ENCODE assay signal across 11 cellular contexts in genomic region chr12:48883305-48884171, GRCh38. TPM values are rescaled to one million over a fixed set of nuclear protein-coding genes. Genes with fewer than 3 reads are reported as not detected.
DNase-seq lines count a peak whose midpoint lies in the region; ATAC-seq and TF ChIP-seq lines count a peak whose summit lies in the region.
"Had no signal": no experiment of that assay in that cellular context is flagged by ENCODE, and none has a peak within 500 bp of the region (broad histone marks: within the 10 kb centered on the region; RNA-seq: fewer than 3 reads in every experiment).

No MANE protein-coding gene starts in this region.

- peak overlapping the region; percentile 70 for H3K4ac ChIP-seq in trophoblast cell (ENCODE audit: low read depth, low read length)

- WGBS in SK-N-SH (ENCODE audit: low lambda C conversion rate) = 64% methylated on average over 14 of the region's 14 CpGs
- no CpG with 5 or more reads among the region's 14 CpGs for WGBS in trophoblast cell (ENCODE audit: extremely low coverage, insufficient coverage, insufficient read length)

- peak overlapping the region; percentile 70 for H3K18ac ChIP-seq in trophoblast cell (ENCODE audit: low read length)

- peak overlapping the region; percentile 66 for H3K14ac ChIP-seq in trophoblast cell (ENCODE audit: low read length)

- no peak overlapping the region for H3K23ac ChIP-seq in trophoblast cell (ENCODE audit: low read length)

- H3K4me3 ChIP-seq in SK-N-SH (ENCODE audit: low read depth in 2 of 2, low read length in 1 of 2) (no peak overlapping the region), iPS-15b (ENCODE audit: low read depth, low read length) (peak overlapping the region; percentile 24), trophoblast cell (ENCODE audit: low read depth, low read length) (no peak overlapping the region)
- no peak overlapping the region for H3K4me3 ChIP-seq in naive thymus-derived CD4-positive, alpha-beta T cell (ENCODE audit: low read length)
- H3K4me3 ChIP-seq: ovary had no signal

- no peak for TF ChIP-seq CTCF in SK-N-SH (IDR thresholded peaks at IDR 0.05)

- H4K20me1 ChIP-seq in SK-N-SH (ENCODE audit: insufficient read depth) = no peaks in the 10 kb centered on the region

- ATAC-seq in naive thymus-derived CD4-positive, alpha-beta T cell = no peak

- no peak for TF ChIP-seq RAD21 in SK-N-SH (IDR thresholded peaks at IDR 0.05; ENCODE audit: low read length)

- POLR2A ChIA-PET in SK-N-SH (lab: Yijun Ruan, JAX) = interaction anchor here (0.5 to 2.2 kb wide), 2 partner anchors 17 to 26 kb away, joined by 3 to 7 read pairs; no protein-coding TSS in a partner anchor
- POLR2A ChIA-PET in naive thymus-derived CD4-positive, alpha-beta T cell (lab: Charles Lee) = interaction anchor here (0.5 to 1.2 kb wide), 3 partner anchors 17 to 44 kb away, joined by 3 read pairs; partner anchors contain the start of gene RND1

- peaks cover 0 to 2% (median 0%) of the 10 kb centered on the region in 11 donors for H3K9me3 Mint-ChIP-seq in naive thymus-derived CD4-positive, alpha-beta T cell

- peak; percentile 36 for DNase-seq in HuH-7.5 (ENCODE audit: low spot score)
- peak; percentile 61 for DNase-seq in SK-N-SH
- DNase-seq in trophoblast cell = no peak
- no peak for DNase-seq in MV-4-11 (lab: John Stamatoyannopoulos, UW)
- DNase-seq in NCI-H1694 treated with DMSO at 0.1 percent for 48 hours (lab: John Stamatoyannopoulos, UW) = no peak
- DNase-seq in naive thymus-derived CD4-positive, alpha-beta T cell = no peak
- DNase-seq in pons (ENCODE audit: low spot score) = no peak
- DNase-seq: activated T-cell treated with anti-CD3 and anti-CD28 coated beads, Interleukin-2, amount 50 U/mL, for 1 hour; cerebellar nuclear complex; ovary had no signal

- H2AK5ac ChIP-seq in trophoblast cell (ENCODE audit: low read length) = peak overlapping the region; percentile 44

- no peaks in the 10 kb centered on the region for H3F3A ChIP-seq in SK-N-SH (replicated peaks; ENCODE audit: insufficient read depth)

- intact Hi-C loops in naive thymus-derived CD4-positive, alpha-beta T cell (cut with micrococcal nuclease) = no loop called here

- H4K91ac ChIP-seq in trophoblast cell (ENCODE audit: low read depth, low read length) = peak overlapping the region; percentile 98

- H3K4me2 ChIP-seq in SK-N-SH = no peak overlapping the region
- peak overlapping the region; percentile 37 for H3K4me2 ChIP-seq in trophoblast cell (ENCODE audit: low read length)

- H2BK12ac ChIP-seq in trophoblast cell (ENCODE audit: low read length) = peak overlapping the region; percentile 73

- no peak overlapping the region for H2AFZ ChIP-seq in SK-N-SH (ENCODE audit: low read depth)
- H2AFZ ChIP-seq in trophoblast cell (ENCODE audit: insufficient read depth, low read length, poor library complexity) = peak overlapping the region; percentile 28

- H3K36me3 Mint-ChIP-seq in naive thymus-derived CD4-positive, alpha-beta T cell = peaks cover 0 to 5% (median 0%) of the 10 kb centered on the region in 5 donors

- peak overlapping the region; percentile 95 for H2BK120ac ChIP-seq in trophoblast cell (ENCODE audit: insufficient read depth, low read length, poor library complexity)

- peak overlapping the region; percentile 92 for H2BK5ac ChIP-seq in trophoblast cell (ENCODE audit: low read depth, low read length, poor library complexity)

- H3K27ac Mint-ChIP-seq in naive thymus-derived CD4-positive, alpha-beta T cell = no peak overlapping the region

- TF ChIP-seq EP300 in SK-N-SH (IDR thresholded peaks at IDR 0.05; ENCODE audit: borderline replicate concordance in 1 of 2, low read depth in 1 of 2, low read length in 1 of 2) = no peak

- H3K27me3 ChIP-seq in SK-N-SH (ENCODE audit: insufficient read depth) (peaks cover 4% of the 10 kb centered on the region; the same call in 1 of the 2 replicates), iPS-15b (ENCODE audit: control insufficient read depth, insufficient read depth, low read length) (peaks cover 4% of the 10 kb centered on the region), trophoblast cell (ENCODE audit: insufficient read depth, low read length) (no peaks in the 10 kb centered on the region)
- peaks cover 0 to 7% of the 10 kb centered on the region in 2 donors for H3K27me3 ChIP-seq in naive thymus-derived CD4-positive, alpha-beta T cell (ENCODE audit: control insufficient read depth in 2 of 2, insufficient read depth in 2 of 2, low read length in 2 of 2)
- H3K27me3 ChIP-seq: ovary had no signal

- H3K79me1 ChIP-seq in trophoblast cell (ENCODE audit: low read length) = peaks cover 21% of the 10 kb centered on the region

- H3K36me3 ChIP-seq in SK-N-SH (replicated peaks in 1 of 2; ENCODE audit: control insufficient read depth in 1 of 2, insufficient read depth in 2 of 2, low read length in 1 of 2) (no peaks in the 10 kb centered on the region), iPS-15b (ENCODE audit: control insufficient read depth, insufficient read depth, low read length) (no peaks in the 10 kb centered on the region), trophoblast cell (ENCODE audit: control insufficient read depth in 1 of 2, insufficient read depth in 2 of 2, low read length in 2 of 2) (no peaks in the 10 kb centered on the region)
- no peaks in the 10 kb centered on the region for H3K36me3 ChIP-seq in naive thymus-derived CD4-positive, alpha-beta T cell (ENCODE audit: control insufficient read depth in 2 of 3, insufficient read depth in 3 of 3, low read length in 3 of 3)
- H3K36me3 ChIP-seq: ovary had no signal

- H4K12ac ChIP-seq in trophoblast cell (ENCODE audit: low read depth, low read length) = peak overlapping the region; percentile 32

- H3K9me2 ChIP-seq in SK-N-SH = no peaks in the 10 kb centered on the region

- H3K9me3 ChIP-seq in SK-N-SH (no peaks in the 10 kb centered on the region), iPS-15b (ENCODE audit: control insufficient read depth, insufficient read depth, low read length) (no peaks in the 10 kb centered on the region), trophoblast cell (ENCODE audit: insufficient read depth, low read depth, low read length) (no peaks in the 10 kb centered on the region)
- no peaks in the 10 kb centered on the region for H3K9me3 ChIP-seq in naive thymus-derived CD4-positive, alpha-beta T cell (ENCODE audit: control insufficient read depth in 2 of 3, low read length in 3 of 3)
- H3K9me3 ChIP-seq: ovary had no signal

- H3K27ac ChIP-seq in SK-N-SH (ENCODE audit: low read depth in 2 of 2, low read length in 1 of 2) (no peak overlapping the region; a peak in 1 of 4 replicates), trophoblast cell (ENCODE audit: low read depth, low read length) (peak overlapping the region; percentile 95)
- H3K27ac ChIP-seq in naive thymus-derived CD4-positive, alpha-beta T cell (ENCODE audit: low read depth, low read length) = no peak overlapping the region
- H3K27ac ChIP-seq: ovary had no signal

- H3K27me3 Mint-ChIP-seq in naive thymus-derived CD4-positive, alpha-beta T cell = peaks cover 12 to 45% (median 20%) of the 10 kb centered on the region in 5 donors

- H3K4me1 ChIP-seq in SK-N-SH (ENCODE audit: control insufficient read depth in 1 of 2, insufficient read depth in 2 of 2, low read depth in 1 of 2, low read length in 1 of 2) = peaks cover 5 to 12% of the 10 kb centered on the region in 2 experiments; a peak in 1 of 4 replicates
- H3K4me1 ChIP-seq in iPS-15b (ENCODE audit: control insufficient read depth, insufficient read depth, low read length) = peaks cover 28% of the 10 kb centered on the region
- peaks cover 23 to 24% of the 10 kb centered on the region in 2 experiments for H3K4me1 ChIP-seq in trophoblast cell (ENCODE audit: control insufficient read depth in 1 of 2, insufficient read depth in 2 of 2, low read length in 2 of 2)
- no peaks in the 10 kb centered on the region for H3K4me1 ChIP-seq in naive thymus-derived CD4-positive, alpha-beta T cell (ENCODE audit: control insufficient read depth in 2 of 2, insufficient read depth in 2 of 2, low read length in 2 of 2)

- H3K4me1 Mint-ChIP-seq in naive thymus-derived CD4-positive, alpha-beta T cell = peaks cover 0 to 11% (median 0%) of the 10 kb centered on the region in 7 donors

- CTCF ChIA-PET in SK-N-SH (lab: Yijun Ruan, JAX) = interaction anchor here (0.9 to 34.8 kb wide), 4 partner anchors 2 to 94 kb away, joined by 3 to 667 read pairs (median 337); partner anchors contain the start of genes DDX23 and RND1
- CTCF ChIA-PET in naive thymus-derived CD4-positive, alpha-beta T cell (lab: Charles Lee) = interaction anchor here (0.6 kb wide), 1 partner anchor 47 kb away, joined by 5 read pairs; no protein-coding TSS in a partner anchor

- H3K9ac ChIP-seq in SK-N-SH (no peak overlapping the region), iPS-15b (ENCODE audit: low read depth, low read length) (no peak overlapping the region), trophoblast cell (ENCODE audit: low read length) (no peak overlapping the region)

- no peaks in the 10 kb centered on the region for H3K79me2 ChIP-seq in SK-N-SH (ENCODE audit: insufficient read depth)
- no peaks in the 10 kb centered on the region for H3K79me2 ChIP-seq in trophoblast cell (ENCODE audit: control insufficient read depth, insufficient read depth, low read length, poor library complexity)

- H4K8ac ChIP-seq in trophoblast cell (ENCODE audit: low read depth, low read length) = peak overlapping the region; percentile 60

- no peak overlapping the region for H3K4me3 Mint-ChIP-seq in naive thymus-derived CD4-positive, alpha-beta T cell

TF ChIP-seq in SK-N-SH, 30 proteins besides CTCF, POLR2A, EP300 and RAD21 (continues in another document):
- TF ChIP-seq SIN3A (IDR thresholded peaks at IDR 0.05; ENCODE audit: borderline replicate concordance, low read depth, low read length) = no peak
- TF ChIP-seq RCOR1 (IDR thresholded peaks at IDR 0.05; ENCODE audit: low read length) = no peak
- TF ChIP-seq ELF1 (IDR thresholded peaks at IDR 0.05) = no peak

RNA-seq across cellular contexts. Expression of gene RND1, which starts 17.9 kb away (rescaled TPM):
- 0.19 and 0.39 TPM in 2 replicates for polyA plus RNA-seq in SK-N-SH (2012; rRNA removed)
- polyA plus RNA-seq in SK-N-SH (2012; cell fraction: cytosol; rRNA removed) = 0.13 and 0.28 TPM in 2 replicates
- 0.25 and 0.26 TPM in 2 replicates for polyA plus RNA-seq in SK-N-SH (2012; cell fraction: nucleus; rRNA removed)
- polyA plus RNA-seq in trophoblast cell (2013) = 1.3 and 1.7 TPM in 2 replicates
- 10 to 100 TPM in 1 of 5 experiments, 1 to 10 TPM in 4; 1.1 to 13.5 (median 2.3) TPM for total RNA-seq in naive thymus-derived CD4-positive, alpha-beta T cell
- under 1 TPM; 0.17 to 0.94 TPM for polyA plus RNA-seq in naive thymus-derived CD4-positive, alpha-beta T cell

RNA-seq across cellular contexts. Expression of gene DDX23, which starts 31.6 kb away (rescaled TPM):
- polyA plus RNA-seq in SK-N-SH (2012; rRNA removed) = 50.4 and 52.5 TPM in 2 replicates
- polyA plus RNA-seq in SK-N-SH (2012; cell fraction: cytosol; rRNA removed) = 42.8 and 43.9 TPM in 2 replicates
- 125 and 129 TPM in 2 replicates for polyA plus RNA-seq in SK-N-SH (2012; cell fraction: nucleus; rRNA removed)
- 67.7 and 72.6 TPM in 2 replicates for polyA plus RNA-seq in trophoblast cell (2013)
- total RNA-seq in naive thymus-derived CD4-positive, alpha-beta T cell = 100 to 1,000 TPM in 3 of 5 experiments, 10 to 100 TPM in 2; 84.0 to 160 (median 127) TPM
- polyA plus RNA-seq in naive thymus-derived CD4-positive, alpha-beta T cell = 10 to 100 TPM; 32.8 to 65.6 TPM

RNA-seq across cellular contexts. Expression of gene FKBP11, which starts 41.8 kb away (rescaled TPM):
- polyA plus RNA-seq in SK-N-SH (2012; rRNA removed) = 23.7 and 28.5 TPM in 2 replicates
- 12.1 and 14.1 TPM in 2 replicates for polyA plus RNA-seq in SK-N-SH (2012; cell fraction: cytosol; rRNA removed)
- 144 and 155 TPM in 2 replicates for polyA plus RNA-seq in SK-N-SH (2012; cell fraction: nucleus; rRNA removed)
- polyA plus RNA-seq in trophoblast cell (2013) = 111 and 113 TPM in 2 replicates
- 10 to 100 TPM; 40.3 to 55.7 (median 48.5) TPM for total RNA-seq in naive thymus-derived CD4-positive, alpha-beta T cell
- 10 to 100 TPM; 74.2 to 83.7 TPM for polyA plus RNA-seq in naive thymus-derived CD4-positive, alpha-beta T cell

Comparison
In these comparisons a context has a peak if more than half of its experiments do, and no peak if none do; other contexts are left out.
1. DNase-seq: peak in HuH-7.5 (single experiment) and SK-N-SH (single experiment); none in trophoblast cell (0 of 2), MV-4-11 (single experiment), NCI-H1694 treated with DMSO at 0.1 percent for 48 hours (single experiment), naive thymus-derived CD4-positive, alpha-beta T cell (0 of 9) and pons (single experiment).